In the genomic region with DNA sequence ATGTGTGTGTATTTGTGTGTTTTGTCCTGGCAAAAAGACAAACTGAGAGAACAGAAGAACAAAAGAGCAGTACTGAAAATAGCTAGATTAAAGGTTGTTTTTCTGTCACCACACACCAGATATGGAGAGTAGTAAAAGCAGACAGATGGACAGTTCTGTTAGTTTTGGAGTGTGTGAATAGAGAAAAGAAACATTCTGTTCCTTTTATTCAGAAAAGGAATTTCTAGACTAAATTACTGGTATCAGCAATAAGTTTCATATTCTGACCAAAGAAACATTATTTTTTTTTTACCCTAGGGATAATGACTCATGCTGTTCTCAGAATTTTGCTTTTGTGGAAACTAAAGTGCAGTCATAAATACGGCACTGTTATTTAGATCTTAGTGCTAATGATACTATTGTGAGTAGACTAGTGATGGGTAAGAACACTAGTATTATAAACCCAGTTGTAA, we compare ENCODE assay signal across 8 cellular contexts. TPM values are rescaled to one million over a fixed set of nuclear protein-coding genes. Genes with fewer than 3 reads are reported as not detected.
DNase-seq lines count a peak whose midpoint lies in the region; ATAC-seq lines count a peak whose summit lies in the region.

No MANE protein-coding gene starts in this region.

- H3K36me3 ChIP-seq in mesenchymal stem cell (ENCODE audit: control insufficient read depth in 1 of 2, insufficient read depth in 2 of 2, low read depth in 1 of 2, low read length in 2 of 2), result no peaks in the 10 kb centered on the region

- H2BK15ac ChIP-seq in mesenchymal stem cell (ENCODE audit: low read depth, poor library complexity, severe bottlenecking), result no peak overlapping the region

- H3K14ac ChIP-seq in mesenchymal stem cell (ENCODE audit: low read length in 2 of 2), result no peak overlapping the region

- no CpG with 5 or more reads among the region's 1 CpG for WGBS in mesenchymal stem cell

- no peak overlapping the region for H3K18ac ChIP-seq in mesenchymal stem cell (ENCODE audit: low read depth in 1 of 2, low read length in 2 of 2)

- no peak overlapping the region for H4K8ac ChIP-seq in mesenchymal stem cell (ENCODE audit: low read length)

- peak overlapping the region; percentile 40 for H3K9ac ChIP-seq in mesenchymal stem cell (ENCODE audit: low read length)

- ATAC-seq in GM19035 (IDR thresholded peaks at IDR 0.05; ENCODE audit: unreplicated experiment), result peak; percentile 75
- peak; percentile 66 for ATAC-seq in HG03039 (IDR thresholded peaks at IDR 0.05; ENCODE audit: unreplicated experiment)

- no peak overlapping the region for H2AFZ ChIP-seq in mesenchymal stem cell (ENCODE audit: low read depth, low read length)

- peaks cover 8% of the 10 kb centered on the region for H3K79me1 ChIP-seq in mesenchymal stem cell (replicated peaks; ENCODE audit: low read length, poor library complexity, severe bottlenecking)

- H3K4me1 ChIP-seq in mesenchymal stem cell (ENCODE audit: control insufficient read depth, insufficient read depth, low read depth, low read length), result peaks cover 3% of the 10 kb centered on the region

- peak overlapping the region in 1 of 2 experiments; percentile 0 for H3K4me3 ChIP-seq in mesenchymal stem cell (ENCODE audit: insufficient read depth in 1 of 2, low read depth in 1 of 2, low read length in 2 of 2)

- no peaks in the 10 kb centered on the region for H3K27me3 ChIP-seq in mesenchymal stem cell (ENCODE audit: control insufficient read depth in 1 of 2, insufficient read depth in 1 of 2, low read length in 2 of 2)

- no peak overlapping the region for H2BK12ac ChIP-seq in mesenchymal stem cell (ENCODE audit: low read length in 2 of 2)

- H2BK120ac ChIP-seq in mesenchymal stem cell (ENCODE audit: low read depth, low read length), result no peak overlapping the region

- H3K23ac ChIP-seq in mesenchymal stem cell (ENCODE audit: low read length in 2 of 2), result no peak overlapping the region

- H3K9me3 ChIP-seq in mesenchymal stem cell (ENCODE audit: control insufficient read depth, low read length), result no peaks in the 10 kb centered on the region

- no peak overlapping the region for H3K4ac ChIP-seq in mesenchymal stem cell (ENCODE audit: low read depth in 1 of 2, low read length in 2 of 2)

- H3K27ac ChIP-seq in mesenchymal stem cell (ENCODE audit: low read length, poor library complexity, severe bottlenecking), result peak overlapping the region; percentile 70

- H2BK5ac ChIP-seq in mesenchymal stem cell (ENCODE audit: low read depth, low read length, poor library complexity, severe bottlenecking), result no peak overlapping the region

- no peak overlapping the region for H2AK5ac ChIP-seq in mesenchymal stem cell (ENCODE audit: low read length, severe bottlenecking)

- DNase-seq in amniotic epithelial cell (ENCODE audit: low read depth) (peak; percentile 85), mesenchymal stem cell (peak; percentile 60), NCI-H187 treated with DMSO at 0.1 percent for 48 hours (lab: John Stamatoyannopoulos, UW) (no peak), NCI-H2171 (lab: John Stamatoyannopoulos, UW) (no peak)
- no peak for DNase-seq in activated CD4-positive, alpha-beta T cell treated with anti-CD3 and anti-CD28 coated beads for 4 hours
- no peak for DNase-seq in stimulated activated CD4-positive, alpha-beta T cell treated with anti-CD3 and anti-CD28 coated beads, Interleukin-12 subunit alpha, Interleukin-12 subunit beta, amount 100 ng/mL, for 4 hours

- no peak overlapping the region for H4K91ac ChIP-seq in mesenchymal stem cell (ENCODE audit: low read length)

- H3K4me2 ChIP-seq in mesenchymal stem cell (ENCODE audit: low read length, poor library complexity, severe bottlenecking), result no peak overlapping the region

RNA-seq across cellular contexts. Expression of gene PIK3CA, which starts 32.9 kb away (rescaled TPM):
- 12.6 TPM for polyA plus RNA-seq in mesenchymal stem cell (2013, experiment 1 of 2)
- 14.7 TPM for polyA plus RNA-seq in mesenchymal stem cell (2013, experiment 2 of 2)

Comparison
In these comparisons a context has a peak if more than half of its experiments do, and no peak if none do; other contexts are left out.
1. DNase-seq: peak in amniotic epithelial cell (single experiment) and mesenchymal stem cell (single experiment); none in NCI-H187 treated with DMSO at 0.1 percent for 48 hours (single experiment), activated CD4-positive, alpha-beta T cell treated with anti-CD3 and anti-CD28 coated beads for 4 hours (0 of 2), stimulated activated CD4-positive, alpha-beta T cell treated with anti-CD3 and anti-CD28 coated beads, Interleukin-12 subunit alpha, Interleukin-12 subunit beta, amount 100 ng/mL, for 4 hours (single experiment) and NCI-H2171 (single experiment).